9 cellular contexts compared by ENCODE assay signal in genomic region chr16:53132406-53132805, GRCh38.
DNase-seq lines count a peak whose midpoint lies in the region; ATAC-seq and TF ChIP-seq lines count a peak whose summit lies in the region.
"Had no signal": no experiment of that assay in that cellular context is flagged by ENCODE, and none has a peak within 500 bp of the region (broad histone marks: within the 10 kb centered on the region; RNA-seq: fewer than 3 reads in every experiment).

No MANE protein-coding gene starts in this region.

- ATAC-seq in CD8-positive, alpha-beta T cell: no peak
- no peak for ATAC-seq in left lobe of liver

- intact Hi-C loops in CD8-positive, alpha-beta T cell (cut with DNase I, micrococcal nuclease): loop anchor here (10.0 kb wide), 2 partner anchors 242 to 1802 kb away; partner anchors contain the start of gene IRX5 (in 1 of the 2)
- intact Hi-C loops in dorsolateral prefrontal cortex (cut with DNase I): loop anchor here in 1 of 2 donors (5.0 kb wide), 1 partner anchor 370 kb away; the partner anchor contains the start of gene AKTIP

- H3K9me3 ChIP-seq in CD8-positive, alpha-beta T cell (ENCODE audit: low read length): no peaks in the 10 kb centered on the region

- DNase-seq in CD8-positive, alpha-beta T cell: no peak
- peak; percentile 32 for DNase-seq in NB4 (ENCODE audit: low read depth)
- no peak for DNase-seq in dorsolateral prefrontal cortex
- DNase-seq in NCI-H2029 treated with DMSO at 0.1 percent for 48 hours (lab: John Stamatoyannopoulos, UW): no peak
- DNase-seq in NCI-H2227 (lab: John Stamatoyannopoulos, UW; ENCODE audit: unreplicated experiment): no peak
- DNase-seq in KBM-7: no peak
- no peak for DNase-seq in left lobe of liver (ENCODE audit: low spot score)
- DNase-seq: NCI-H82 had no signal

- H3K4me1 Mint-ChIP-seq in CD8-positive, alpha-beta T cell (ENCODE audit: low read depth): peaks cover 20% of the 10 kb centered on the region
- H3K4me1 Mint-ChIP-seq in nephron: peaks cover 45% of the 10 kb centered on the region

- H3K4me3 Mint-ChIP-seq in CD8-positive, alpha-beta T cell: peak overlapping the region; percentile 93
- peak overlapping the region; percentile 84 to 93 (median 89) for H3K4me3 Mint-ChIP-seq in nephron

- TF ChIP-seq POLR2A in NB4 (IDR thresholded peaks at IDR 0.05; ENCODE audit: extremely low read depth, insufficient read length): no peak

- no peak overlapping the region for H3K4me3 ChIP-seq in CD8-positive, alpha-beta T cell (ENCODE audit: low read depth, low read length)
- H3K4me3 ChIP-seq in NB4 (ENCODE audit: low read depth, low read length): peak overlapping the region; percentile 68
- H3K4me3 ChIP-seq in dorsolateral prefrontal cortex: peak overlapping the region in 49 of 59 donors; percentile 16 to 92 (median 83)

- no peaks in the 10 kb centered on the region for H3K9me3 Mint-ChIP-seq in CD8-positive, alpha-beta T cell
- no peaks in the 10 kb centered on the region for H3K9me3 Mint-ChIP-seq in nephron

- POLR2A ChIA-PET in CD8-positive, alpha-beta T cell (lab: Charles Lee): interaction anchor here (0.6 kb wide), 1 partner anchor 12 kb away, joined by 5 read pairs; no protein-coding TSS in a partner anchor

- TF ChIP-seq CTCF in CD8-positive, alpha-beta T cell (IDR thresholded peaks at IDR 0.05): no peak
- TF ChIP-seq CTCF in NB4 (IDR thresholded peaks at IDR 0.05; ENCODE audit: low read depth, low read length): no peak
- TF ChIP-seq CTCF in dorsolateral prefrontal cortex (IDR thresholded peaks at IDR 0.05 in 54 of 56, conservative IDR thresholded peaks at IDR 0.05 in 2 of 56; ENCODE audit: low read depth in 1 of 56, partially characterized antibody in 56 of 56): no peak
- no peak for TF ChIP-seq CTCF in nephron (IDR thresholded peaks at IDR 0.05; ENCODE audit: unreplicated experiment in 3 of 3)

- no peaks in the 10 kb centered on the region for H3K27me3 ChIP-seq in CD8-positive, alpha-beta T cell (ENCODE audit: insufficient read depth, low read length)
- no peaks in the 10 kb centered on the region for H3K27me3 ChIP-seq in dorsolateral prefrontal cortex

- H3K36me3 ChIP-seq in CD8-positive, alpha-beta T cell (ENCODE audit: insufficient read depth, low read length): no peaks in the 10 kb centered on the region

- CTCF ChIA-PET in CD8-positive, alpha-beta T cell (lab: Charles Lee): interaction anchor here (1.1 kb wide), 2 partner anchors 12 to 77 kb away, joined by 3 to 5 read pairs; partner anchors contain the start of gene CHD9

- no peak overlapping the region for H3K27ac Mint-ChIP-seq in CD8-positive, alpha-beta T cell
- H3K27ac Mint-ChIP-seq in nephron: peak overlapping the region; percentile 26 to 58 (median 41)

- no peaks in the 10 kb centered on the region for H3K4me1 ChIP-seq in CD8-positive, alpha-beta T cell (ENCODE audit: insufficient read depth, low read length)

- H3K27me3 Mint-ChIP-seq in CD8-positive, alpha-beta T cell (ENCODE audit: low read depth): no peaks in the 10 kb centered on the region
- no peaks in the 10 kb centered on the region for H3K27me3 Mint-ChIP-seq in nephron (ENCODE audit: low read depth)

- in situ Hi-C loops in KBM-7 (cut with MboI; ENCODE audit: low pct_unique_long_range_greater_than_20kb, low sequenced_read_pairs): no loop called here

- H3K27ac ChIP-seq in CD8-positive, alpha-beta T cell (ENCODE audit: low read depth, low read length): no peak overlapping the region
- H3K27ac ChIP-seq in dorsolateral prefrontal cortex: peak overlapping the region in 26 of 59 donors; percentile 3 to 98 (median 84)

- no peaks in the 10 kb centered on the region for H3K36me3 Mint-ChIP-seq in CD8-positive, alpha-beta T cell
- H3K36me3 Mint-ChIP-seq in nephron (ENCODE audit: low read depth): peaks cover 4% of the 10 kb centered on the region
